12 cellular contexts compared by ENCODE assay signal in the genomic region with DNA sequence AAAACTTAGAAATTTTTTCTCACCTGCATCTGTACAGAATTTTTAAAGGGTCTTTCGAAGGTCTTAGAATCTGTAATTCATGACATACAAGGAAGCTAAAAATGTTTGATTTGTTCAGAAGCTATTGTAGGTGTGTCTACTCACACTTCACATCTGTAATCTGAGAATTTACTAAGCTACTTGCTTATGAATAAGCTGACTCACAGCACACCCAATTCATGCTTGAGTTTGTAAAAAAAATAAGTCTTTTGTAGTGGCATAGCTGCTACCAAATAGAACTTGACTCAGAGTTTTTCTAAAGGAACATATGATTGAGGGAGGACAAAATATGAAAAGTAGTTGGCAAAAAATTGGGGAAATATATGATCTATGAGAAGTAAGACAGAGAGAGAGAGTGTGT. TPM values are rescaled to one million over a fixed set of nuclear protein-coding genes. Genes with fewer than 3 reads are reported as not detected.
DNase-seq lines count a peak whose midpoint lies in the region; ATAC-seq and TF ChIP-seq lines count a peak whose summit lies in the region.
"Had no signal": no experiment of that assay in that cellular context is flagged by ENCODE, and none has a peak within 500 bp of the region (broad histone marks: within the 10 kb centered on the region; RNA-seq: fewer than 3 reads in every experiment).

No MANE protein-coding gene starts in this region.

- ATAC-seq in RWPE2 (ENCODE audit: low read depth) (peak; percentile 96), GM21360 (IDR thresholded peaks at IDR 0.05; ENCODE audit: unreplicated experiment) (no peak), GM18867 (IDR thresholded peaks at IDR 0.05; ENCODE audit: unreplicated experiment) (no peak)

- no peaks in the 10 kb centered on the region for H3K27me3 ChIP-seq in RWPE2 (ENCODE audit: insufficient read depth, poor library complexity, severe bottlenecking)
- no peaks in the 10 kb centered on the region for H3K27me3 ChIP-seq in stomach

- TF ChIP-seq EP300 in stomach (IDR thresholded peaks at IDR 0.05), result no peak

- H3K4me3 ChIP-seq in RWPE2 (ENCODE audit: severe bottlenecking) (no peak overlapping the region), fibroblast of mammary gland (ENCODE audit: control insufficient read depth, low read depth, low read length) (no peak overlapping the region), stomach (no peak overlapping the region)

- intact Hi-C loops in stomach (cut with DNase I; ENCODE audit: low total_unique reads), result no loop called here

- TF ChIP-seq POLR2A in stomach (IDR thresholded peaks at IDR 0.05), result no peak

- H3K4me1 ChIP-seq in RWPE2 (ENCODE audit: insufficient read depth, poor library complexity, severe bottlenecking) (peaks cover 14% of the 10 kb centered on the region), stomach (peaks cover 0 to 17% (median 6%) of the 10 kb centered on the region in 4 donors)

- H3K36me3 ChIP-seq in RWPE2 (ENCODE audit: low read depth), result no peaks in the 10 kb centered on the region
- H3K36me3 ChIP-seq in stomach, result no peaks in the 10 kb centered on the region

- WGBS in stomach, 5 donors, result 42 to 59% (median 50%) methylated on average over 1 of the region's 1 CpG

- peak overlapping the region; percentile 17 for H3K27ac ChIP-seq in RWPE2 (ENCODE audit: poor library complexity, severe bottlenecking)
- peak overlapping the region in 4 of 5 donors; percentile 14 to 40 (median 36) for H3K27ac ChIP-seq in stomach

- no peak for TF ChIP-seq CTCF in RWPE2 (IDR thresholded peaks at IDR 0.05; ENCODE audit: poor library complexity, severe bottlenecking)
- TF ChIP-seq CTCF in fibroblast of mammary gland (conservative IDR thresholded peaks at IDR 0.05; ENCODE audit: control insufficient read depth, insufficient read depth, low read depth, low read length), result no peak
- TF ChIP-seq CTCF in stomach (IDR thresholded peaks at IDR 0.05), result no peak

- DNase-seq in NCI-H2107 treated with DMSO at 0.1 percent for 48 hours (lab: John Stamatoyannopoulos, UW; ENCODE audit: unreplicated experiment), result peak; percentile 63
- DNase-seq in NCI-H2107 (lab: John Stamatoyannopoulos, UW), result no peak
- no peak for DNase-seq in RWPE2 (ENCODE audit: low spot score)
- peak; percentile 53 for DNase-seq in fibroblast of mammary gland (ENCODE audit: low read depth)
- DNase-seq in stomach, result no peak
- no peak for DNase-seq in NCI-H446 treated with DMSO at 0.1 percent for 48 hours (lab: John Stamatoyannopoulos, UW)
- DNase-seq: activated CD4-positive, alpha-beta T cell treated with anti-CD3 and anti-CD28 coated beads, Interleukin-2, amount 50 U/mL, for 4 hours; effector memory CD4-positive, alpha-beta T cell; NCI-H446 had no signal

- H3K9me3 ChIP-seq in RWPE2 (ENCODE audit: severe bottlenecking), result no peaks in the 10 kb centered on the region
- H3K9me3 ChIP-seq in stomach, result no peaks in the 10 kb centered on the region

RNA-seq across cellular contexts. Expression of gene AGR2, which starts 12.7 kb away (rescaled TPM):
- 1,000 to 10,000 TPM in 1 of 5 donors, 100 to 1,000 TPM in 3, 10 to 100 TPM in 1; 32.1 to 2,927 (median 145) TPM for total RNA-seq in stomach
- polyA plus RNA-seq in stomach, result 100 to 1,000 TPM; 122 to 625 (median 228) TPM
- polyA plus RNA-seq: IgD-negative memory B cell had no signal

Comparison
In these comparisons a context has a peak if more than half of its experiments do, and no peak if none do; other contexts are left out.
1. DNase-seq: peak in NCI-H2107 treated with DMSO at 0.1 percent for 48 hours (single experiment) and fibroblast of mammary gland (single experiment); none in NCI-H2107 (single experiment), RWPE2 (single experiment), stomach (single experiment) and NCI-H446 treated with DMSO at 0.1 percent for 48 hours (single experiment).